Comparison of ENCODE assay signal across 9 cellular contexts in genomic region chr2:8252997-8253694, GRCh38.
DNase-seq lines count a peak whose midpoint lies in the region; ATAC-seq, FAIRE-seq and TF ChIP-seq lines count a peak whose summit lies in the region.
"Had no signal": no experiment of that assay in that cellular context is flagged by ENCODE, and none has a peak within 500 bp of the region (broad histone marks: within the 10 kb centered on the region; RNA-seq: fewer than 3 reads in every experiment).

No MANE protein-coding gene starts in this region.

- H3K4me3 Mint-ChIP-seq in Caco-2 (ENCODE audit: unreplicated experiment), result no peak overlapping the region
- H3K4me3 Mint-ChIP-seq: type B pancreatic cell had no signal

- no peaks in the 10 kb centered on the region for H3K36me3 Mint-ChIP-seq in Caco-2 (ENCODE audit: insufficient read depth, unreplicated experiment)

- H3K4me3 ChIP-seq in HUES48 (ENCODE audit: low read depth, low read length), result no peak overlapping the region
- no peak overlapping the region for H3K4me3 ChIP-seq in bronchial epithelial cell (ENCODE audit: low read depth, low read length)
- H3K4me3 ChIP-seq in Caco-2 (ENCODE audit: low read depth, low read length), result no peak overlapping the region

- peaks cover 27% of the 10 kb centered on the region for H3K4me1 ChIP-seq in HUES48 (ENCODE audit: control insufficient read depth, insufficient read depth, low read length)
- H3K4me1 ChIP-seq in Caco-2, result peaks cover 8% of the 10 kb centered on the region; the same call in 1 of the 2 replicates

- FAIRE-seq in bronchial epithelial cell (lab: Jason Lieb, UNC), result no peak

- intact Hi-C loops in Caco-2 (cut with micrococcal nuclease; ENCODE audit: unreplicated experiment), result no loop called here

- BruUV-seq in Caco-2 (replicated peaks; lab: Mats Ljungman, UMichigan), result no TSS peak

- POLR2A ChIA-PET in Caco-2 (lab: Charles Lee), result no interaction called here

- H3K9ac ChIP-seq in HUES48 (ENCODE audit: low read depth, low read length), result no peak overlapping the region

- DNase-seq in bronchial epithelial cell (ENCODE audit: low read depth) (peak; percentile 41), Caco-2 (no peak), T1000 (lab: John Stamatoyannopoulos, UW) (no peak), omental fat pad (ENCODE audit: low spot score) (no peak)
- DNase-seq in activated CD4-positive, CD25-positive, alpha-beta regulatory T cell treated with anti-CD3 and anti-CD28 coated beads, Interleukin-2, amount 50 U/mL, for 72 hours, result no peak

- peak; percentile 82 for ATAC-seq in GM18502 (IDR thresholded peaks at IDR 0.05; ENCODE audit: poor library complexity, unreplicated experiment)
- ATAC-seq in GM21619 (IDR thresholded peaks at IDR 0.05; ENCODE audit: unreplicated experiment), result peak; percentile 93
- no peak for ATAC-seq in omental fat pad (ENCODE audit: low FRiP score)

- H3K36me3 ChIP-seq in HUES48 (ENCODE audit: control insufficient read depth, insufficient read depth, low read length) (no peaks in the 10 kb centered on the region), bronchial epithelial cell (ENCODE audit: control insufficient read depth, insufficient read depth, low read length) (no peaks in the 10 kb centered on the region), Caco-2 (ENCODE audit: control insufficient read depth, insufficient read depth, low read length) (no peaks in the 10 kb centered on the region)

- no peaks in the 10 kb centered on the region for H3K27me3 ChIP-seq in HUES48 (ENCODE audit: control insufficient read depth, insufficient read depth, low read length)
- H3K27me3 ChIP-seq in bronchial epithelial cell (ENCODE audit: control insufficient read depth, insufficient read depth, low read length), result no peaks in the 10 kb centered on the region
- H3K27me3 ChIP-seq in Caco-2 (replicated peaks; ENCODE audit: control insufficient read depth, insufficient read depth, low read length), result no peaks in the 10 kb centered on the region

- H3K9me3 ChIP-seq in HUES48 (ENCODE audit: control insufficient read depth, insufficient read depth, low read length) (peaks cover 4% of the 10 kb centered on the region; the same call in 1 of the 2 replicates), Caco-2 (peaks cover 16% of the 10 kb centered on the region)

- H3K27me3 Mint-ChIP-seq in Caco-2 (ENCODE audit: insufficient read depth, unreplicated experiment), result peaks cover 2% of the 10 kb centered on the region
- H3K27me3 Mint-ChIP-seq: type B pancreatic cell had no signal

- no peak for TF ChIP-seq CTCF in bronchial epithelial cell (IDR thresholded peaks at IDR 0.05; ENCODE audit: insufficient read depth, low read length, severe bottlenecking)
- TF ChIP-seq CTCF in Caco-2 (IDR thresholded peaks at IDR 0.05; ENCODE audit: insufficient read depth in 1 of 2, low read depth in 1 of 2, low read length in 1 of 2, severe bottlenecking in 1 of 2, unreplicated experiment in 1 of 2), result no peak
- no peak for TF ChIP-seq CTCF in omental fat pad (IDR thresholded peaks at IDR 0.05)

- CTCF ChIA-PET in Caco-2 (lab: Charles Lee), result no interaction called here

- H3K4me1 Mint-ChIP-seq in Caco-2 (ENCODE audit: low read depth, unreplicated experiment), result no peaks in the 10 kb centered on the region

- peaks cover 11% of the 10 kb centered on the region for H3K9me3 Mint-ChIP-seq in Caco-2 (ENCODE audit: unreplicated experiment)

- H3K27ac Mint-ChIP-seq in Caco-2 (ENCODE audit: unreplicated experiment), result no peak overlapping the region
- H3K27ac Mint-ChIP-seq: type B pancreatic cell had no signal

- peak overlapping the region; percentile 91 for H3K27ac ChIP-seq in HUES48 (ENCODE audit: low read depth, low read length)
